In the genomic region with DNA sequence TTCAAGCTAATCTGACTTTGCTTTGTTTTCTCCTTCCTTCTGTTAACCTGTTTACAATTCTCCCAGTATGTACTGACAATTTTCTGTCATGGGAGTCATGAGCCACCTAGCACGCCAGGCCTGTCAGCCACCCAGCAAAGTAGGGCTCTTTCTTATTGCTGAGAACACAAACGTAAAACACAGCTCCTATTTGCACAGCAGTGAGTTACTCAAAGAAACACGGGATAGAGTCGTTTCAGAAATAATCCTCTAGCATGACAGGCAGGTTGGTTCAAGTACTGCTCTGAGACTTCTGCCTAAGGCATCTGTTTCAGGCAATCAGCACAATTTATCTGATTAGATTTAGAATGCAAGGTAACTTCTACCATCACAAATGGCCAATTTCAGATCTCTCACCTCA, we compare ENCODE assay signal across 18 cellular contexts.
DNase-seq lines count a peak whose midpoint lies in the region; ATAC-seq and TF ChIP-seq lines count a peak whose summit lies in the region.
"Had no signal": no experiment of that assay in that cellular context is flagged by ENCODE, and none has a peak within 500 bp of the region (broad histone marks: within the 10 kb centered on the region; RNA-seq: fewer than 3 reads in every experiment).

No MANE protein-coding gene starts in this region.

- H3K27ac ChIP-seq in esophagus (ENCODE audit: low read depth in 2 of 2, low read length in 1 of 2) (peak overlapping the region; percentile 67 to 78), smooth muscle cell (ENCODE audit: low read depth) (peak overlapping the region; percentile 22), substantia nigra (ENCODE audit: low read depth, low read length, poor library complexity, severe bottlenecking) (no peak overlapping the region)
- H3K27ac ChIP-seq: ascending aorta, C4-2B, left lung, VCaP had no signal

- no peak for TF ChIP-seq CTCF in smooth muscle cell (IDR thresholded peaks at IDR 0.05; ENCODE audit: borderline replicate concordance, insufficient read depth, poor library complexity, severe bottlenecking)

- ATAC-seq in HG02798 (IDR thresholded peaks at IDR 0.05; ENCODE audit: poor library complexity, unreplicated experiment), result no peak
- ATAC-seq: left lung, T-helper 17 cell had no signal

- H3K36me3 ChIP-seq in esophagus (ENCODE audit: control insufficient read depth in 2 of 2, insufficient read depth in 2 of 2, low read length in 1 of 2) (no peaks in the 10 kb centered on the region), smooth muscle cell (ENCODE audit: low read depth) (no peaks in the 10 kb centered on the region)
- H3K36me3 ChIP-seq: ascending aorta, left lung had no signal

- no peaks in the 10 kb centered on the region for H3F3A ChIP-seq in smooth muscle cell (ENCODE audit: low read depth)

- 36 to 51% methylated on average over 4 of the region's 4 CpGs for WGBS in esophagus, 2 donors
- 37% methylated on average over 4 of the region's 4 CpGs for WGBS in smooth muscle cell (ENCODE audit: low lambda C conversion rate)

- peak; percentile 12 for DNase-seq in NCI-H345 (lab: John Stamatoyannopoulos, UW)
- DNase-seq in NCI-H345 treated with DMSO at 0.1 percent for 48 hours (lab: John Stamatoyannopoulos, UW; ENCODE audit: unreplicated experiment), result no peak
- peak; percentile 17 for DNase-seq in NCI-H748 treated with DMSO at 0.1 percent for 48 hours (lab: John Stamatoyannopoulos, UW)
- DNase-seq in smooth muscle cell (lab: John Stamatoyannopoulos, UW; ENCODE audit: unreplicated experiment), result no peak
- DNase-seq in NCI-H128 (lab: John Stamatoyannopoulos, UW; ENCODE audit: unreplicated experiment), result no peak
- no peak for DNase-seq in substantia nigra (lab: John Stamatoyannopoulos, UW)
- DNase-seq: ACHN; activated CD4-positive, alpha-beta memory T cell treated with anti-CD3 and anti-CD28 coated beads, Interleukin-2, amount 10 ng/mL, durations not matched to agents 7 days and 5 days; activated naive CD4-positive, alpha-beta T cell treated with anti-CD3 and anti-CD28 coated beads, Interleukin-2, amount 50 U/mL, for 16 hours; activated T-cell treated with anti-CD3 and anti-CD28 coated beads, Interleukin-2, amount 50 U/mL, for 24 hours; left lung; NCI-H446 treated with DMSO at 0.1 percent for 48 hours; T-helper 17 cell had no signal

- H3K27me3 ChIP-seq in esophagus (ENCODE audit: control insufficient read depth in 1 of 2, insufficient read depth in 2 of 2, low read length in 2 of 2) (no peaks in the 10 kb centered on the region), smooth muscle cell (ENCODE audit: low read depth) (no peaks in the 10 kb centered on the region)
- H3K27me3 ChIP-seq: ascending aorta, left lung had no signal

- H3K79me2 ChIP-seq in smooth muscle cell (ENCODE audit: low read depth), result no peaks in the 10 kb centered on the region

- no peak overlapping the region for H3K9ac ChIP-seq in smooth muscle cell (ENCODE audit: low read depth)

- H3K4me1 ChIP-seq in esophagus (ENCODE audit: control insufficient read depth in 2 of 2, insufficient read depth in 2 of 2, low read length in 1 of 2), result peaks cover 0 to 2% of the 10 kb centered on the region in 2 donors
- peaks cover 34% of the 10 kb centered on the region for H3K4me1 ChIP-seq in smooth muscle cell (ENCODE audit: low read depth)
- H3K4me1 ChIP-seq: ascending aorta, left lung had no signal

- no peak overlapping the region for H3K4me2 ChIP-seq in smooth muscle cell

- H2AFZ ChIP-seq in smooth muscle cell (ENCODE audit: low read depth), result no peak overlapping the region

- H3K9me3 ChIP-seq in esophagus (ENCODE audit: control insufficient read depth in 2 of 2, insufficient read depth in 1 of 2, low read depth in 1 of 2, low read length in 1 of 2), result no peaks in the 10 kb centered on the region
- no peaks in the 10 kb centered on the region for H3K9me3 ChIP-seq in smooth muscle cell (replicated peaks; ENCODE audit: low read depth)
- H3K9me3 ChIP-seq: ascending aorta, left lung had no signal

- H3K4me3 ChIP-seq in esophagus (ENCODE audit: low read depth in 1 of 2, low read length in 2 of 2), result no peak overlapping the region
- H3K4me3 ChIP-seq in smooth muscle cell, result no peak overlapping the region
- H3K4me3 ChIP-seq: ascending aorta, left lung had no signal

- H4K20me1 ChIP-seq in smooth muscle cell (ENCODE audit: low read depth), result no peaks in the 10 kb centered on the region

Comparison
In these comparisons a context has a peak if more than half of its experiments do, and no peak if none do; other contexts are left out.
1. DNase-seq: peak in NCI-H345 (single experiment) and NCI-H748 treated with DMSO at 0.1 percent for 48 hours (single experiment); none in NCI-H345 treated with DMSO at 0.1 percent for 48 hours (single experiment), smooth muscle cell (single experiment), NCI-H128 (single experiment) and substantia nigra (0 of 49).